ENCODE assay signal across 12 cellular contexts in the genomic region with DNA sequence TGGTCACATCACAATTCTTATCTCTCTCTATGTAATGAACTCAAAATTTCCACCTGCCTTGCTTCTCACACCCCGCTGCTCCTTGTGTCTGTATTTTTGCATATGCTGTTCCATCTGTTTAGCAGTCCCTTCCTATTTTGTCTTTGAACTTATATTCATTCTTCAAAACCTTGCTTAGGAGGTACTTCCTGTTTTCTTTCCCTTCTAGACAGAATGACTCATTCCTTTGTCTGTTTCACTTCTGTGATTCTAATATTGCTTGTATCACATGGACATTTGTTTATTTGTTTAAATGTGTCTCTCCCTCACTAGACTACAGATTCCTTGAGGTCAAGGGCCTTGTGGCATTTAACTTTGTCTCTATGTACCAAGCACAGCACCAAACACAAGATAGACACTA.
DNase-seq lines count a peak whose midpoint lies in the region; ATAC-seq, FAIRE-seq and TF ChIP-seq lines count a peak whose summit lies in the region.
"Had no signal": no experiment of that assay in that cellular context is flagged by ENCODE, and none has a peak within 500 bp of the region (broad histone marks: within the 10 kb centered on the region; RNA-seq: fewer than 3 reads in every experiment).

No MANE protein-coding gene starts in this region.

- no peaks in the 10 kb centered on the region for H3K9me3 ChIP-seq in A549
- H3K9me3 ChIP-seq in naive thymus-derived CD4-positive, alpha-beta T cell (ENCODE audit: control insufficient read depth in 2 of 3, low read length in 3 of 3) = no peaks in the 10 kb centered on the region
- H3K9me3 ChIP-seq in WERI-Rb-1 (ENCODE audit: severe bottlenecking) = no peaks in the 10 kb centered on the region
- H3K9me3 ChIP-seq in Peyer's patch = no peaks in the 10 kb centered on the region

- H3K4me3 ChIP-seq in A549 (no peak overlapping the region), WERI-Rb-1 (ENCODE audit: low read depth, low read length) (no peak overlapping the region), Peyer's patch (no peak overlapping the region)
- H3K4me3 ChIP-seq in naive thymus-derived CD4-positive, alpha-beta T cell (ENCODE audit: low read length) = no peak overlapping the region

- no peak for TF ChIP-seq POLR2A in A549 (IDR thresholded peaks at IDR 0.05; ENCODE audit: low read length)
- TF ChIP-seq POLR2A in Peyer's patch (IDR thresholded peaks at IDR 0.05) = no peak

- intact Hi-C loops in naive thymus-derived CD4-positive, alpha-beta T cell (cut with micrococcal nuclease) = no loop called here

- no peak overlapping the region for H3K27ac Mint-ChIP-seq in naive thymus-derived CD4-positive, alpha-beta T cell
- H3K27ac Mint-ChIP-seq in natural killer cell treated with Interleukin-12 subunit alpha and Interleukin-12 subunit beta and Interleukin-15 and Interleukin-18, amount 100 ng/mL, for 72 hours = no peak overlapping the region
- H3K27ac Mint-ChIP-seq: activated naive CD8-positive, alpha-beta T cell treated with anti-CD3 and anti-CD28 coated beads, Interleukin-2, amount 10 ng/mL, durations not matched to agents 7 days and 5 days; WTC11 had no signal

- DNase-seq in A549 (ENCODE audit: low read depth in 1 of 2, low spot score in 1 of 2) (peak in 1 of 2 experiments; percentile 7), RPMI7951 (ENCODE audit: low read depth) (peak; percentile 11), WERI-Rb-1 (no peak), Peyer's patch (no peak)
- DNase-seq in naive thymus-derived CD4-positive, alpha-beta T cell = no peak
- DNase-seq in natural killer cell treated with Interleukin-12 subunit alpha and Interleukin-12 subunit beta and Interleukin-15 and Interleukin-18, amount 100 ng/mL, for 72 hours (ENCODE audit: low spot score) = no peak
- DNase-seq: activated naive CD8-positive, alpha-beta T cell treated with anti-CD3 and anti-CD28 coated beads, Interleukin-2, amount 10 ng/mL, durations not matched to agents 7 days and 5 days; NCI-H345; stimulated activated naive CD4-positive, alpha-beta T cell treated with Interleukin-2 at 50 U/mL for 16 hours had no signal

- 2% methylated on average over 1 of the region's 1 CpG for WGBS in A549 (ENCODE audit: missing lambda C conversion rate)

- no peaks in the 10 kb centered on the region for H3K36me3 ChIP-seq in naive thymus-derived CD4-positive, alpha-beta T cell (ENCODE audit: control insufficient read depth in 2 of 3, insufficient read depth in 3 of 3, low read length in 3 of 3)
- H3K36me3 ChIP-seq in WERI-Rb-1 (no peaks in the 10 kb centered on the region), Peyer's patch (no peaks in the 10 kb centered on the region)

- TF ChIP-seq CTCF in A549 (IDR thresholded peaks at IDR 0.05) (no peak), WERI-Rb-1 (IDR thresholded peaks at IDR 0.05; ENCODE audit: low read depth, low read length) (no peak), Peyer's patch (IDR thresholded peaks at IDR 0.05) (no peak)

- POLR2A ChIA-PET in A549 (lab: Yijun Ruan, JAX) = no interaction called here
- POLR2A ChIA-PET in naive thymus-derived CD4-positive, alpha-beta T cell (lab: Charles Lee) = no interaction called here

- H3K36me3 Mint-ChIP-seq in naive thymus-derived CD4-positive, alpha-beta T cell = no peaks in the 10 kb centered on the region
- H3K36me3 Mint-ChIP-seq in natural killer cell treated with Interleukin-12 subunit alpha and Interleukin-12 subunit beta and Interleukin-15 and Interleukin-18, amount 100 ng/mL, for 72 hours = no peaks in the 10 kb centered on the region
- H3K36me3 Mint-ChIP-seq: activated naive CD8-positive, alpha-beta T cell treated with anti-CD3 and anti-CD28 coated beads, Interleukin-2, amount 10 ng/mL, durations not matched to agents 7 days and 5 days; WTC11 had no signal

- H3K4me1 ChIP-seq in A549 (no peaks in the 10 kb centered on the region), Peyer's patch (no peaks in the 10 kb centered on the region)
- H3K4me1 ChIP-seq in naive thymus-derived CD4-positive, alpha-beta T cell (ENCODE audit: control insufficient read depth in 2 of 2, insufficient read depth in 2 of 2, low read length in 2 of 2) = no peaks in the 10 kb centered on the region

- no peak overlapping the region for H3K4me3 Mint-ChIP-seq in naive thymus-derived CD4-positive, alpha-beta T cell
- H3K4me3 Mint-ChIP-seq in natural killer cell treated with Interleukin-12 subunit alpha and Interleukin-12 subunit beta and Interleukin-15 and Interleukin-18, amount 100 ng/mL, for 72 hours = no peak overlapping the region
- H3K4me3 Mint-ChIP-seq: activated naive CD8-positive, alpha-beta T cell treated with anti-CD3 and anti-CD28 coated beads, Interleukin-2, amount 10 ng/mL, durations not matched to agents 7 days and 5 days; WTC11 had no signal

- no peak for TF ChIP-seq RAD21 in A549 (conservative IDR thresholded peaks at IDR 0.05 in 1 of 2, IDR thresholded peaks at IDR 0.05 in 1 of 2)

- CTCF ChIA-PET in A549 (lab: Yijun Ruan, JAX) = no interaction called here
- CTCF ChIA-PET in naive thymus-derived CD4-positive, alpha-beta T cell (lab: Charles Lee) = no interaction called here

- FAIRE-seq in A549 (lab: Jason Lieb, UNC) = no peak

- H3K27ac ChIP-seq in A549 (no peak overlapping the region), WERI-Rb-1 (no peak overlapping the region), Peyer's patch (no peak overlapping the region)
- no peak overlapping the region for H3K27ac ChIP-seq in naive thymus-derived CD4-positive, alpha-beta T cell (ENCODE audit: low read depth, low read length)

- no peak for ATAC-seq in A549
- ATAC-seq in GM19351 (IDR thresholded peaks at IDR 0.05; ENCODE audit: unreplicated experiment) = peak; percentile 91
- peak; percentile 85 for ATAC-seq in HG03103 (IDR thresholded peaks at IDR 0.05; ENCODE audit: low read depth, unreplicated experiment)
- no peak for ATAC-seq in naive thymus-derived CD4-positive, alpha-beta T cell
- ATAC-seq in natural killer cell treated with Interleukin-12 subunit alpha and Interleukin-12 subunit beta and Interleukin-15 and Interleukin-18, amount 100 ng/mL, for 72 hours = no peak
- ATAC-seq: WTC11 had no signal

- no peaks in the 10 kb centered on the region for H3K27me3 ChIP-seq in naive thymus-derived CD4-positive, alpha-beta T cell (ENCODE audit: control insufficient read depth in 2 of 2, insufficient read depth in 2 of 2, low read length in 2 of 2)
- no peaks in the 10 kb centered on the region for H3K27me3 ChIP-seq in WERI-Rb-1 (ENCODE audit: insufficient read depth, low read depth, severe bottlenecking)
- no peaks in the 10 kb centered on the region for H3K27me3 ChIP-seq in Peyer's patch

- H3K27me3 Mint-ChIP-seq in naive thymus-derived CD4-positive, alpha-beta T cell = no peaks in the 10 kb centered on the region
- no peaks in the 10 kb centered on the region for H3K27me3 Mint-ChIP-seq in natural killer cell treated with Interleukin-12 subunit alpha and Interleukin-12 subunit beta and Interleukin-15 and Interleukin-18, amount 100 ng/mL, for 72 hours
- H3K27me3 Mint-ChIP-seq: activated naive CD8-positive, alpha-beta T cell treated with anti-CD3 and anti-CD28 coated beads, Interleukin-2, amount 10 ng/mL, durations not matched to agents 7 days and 5 days had no signal

- peaks cover 0 to 19% (median 4%) of the 10 kb centered on the region in 11 donors for H3K9me3 Mint-ChIP-seq in naive thymus-derived CD4-positive, alpha-beta T cell
- peaks cover 12% of the 10 kb centered on the region for H3K9me3 Mint-ChIP-seq in natural killer cell treated with Interleukin-12 subunit alpha and Interleukin-12 subunit beta and Interleukin-15 and Interleukin-18, amount 100 ng/mL, for 72 hours

- TF ChIP-seq EP300 in A549 (IDR thresholded peaks at IDR 0.05) = no peak

- peak overlapping the region; percentile 19; the same call in 1 of the 3 replicates for H3K4me2 ChIP-seq in A549

- peaks cover 0 to 3% (median 0%) of the 10 kb centered on the region in 7 donors for H3K4me1 Mint-ChIP-seq in naive thymus-derived CD4-positive, alpha-beta T cell
- no peaks in the 10 kb centered on the region for H3K4me1 Mint-ChIP-seq in natural killer cell treated with Interleukin-12 subunit alpha and Interleukin-12 subunit beta and Interleukin-15 and Interleukin-18, amount 100 ng/mL, for 72 hours (ENCODE audit: low read depth in 2 of 2)

TF ChIP-seq in A549, 52 proteins besides CTCF, POLR2A, EP300 and RAD21:
- TF ChIP-seq SMC3 (IDR thresholded peaks at IDR 0.05) = no peak
- TF ChIP-seq FOSL2 (IDR thresholded peaks at IDR 0.05) = no peak
- peak; percentile 17; the same call in 1 of the 2 replicates for TF ChIP-seq FOSL2 (CRISPR knock-in tag; IDR thresholded peaks at IDR 0.05)

Comparison
In these comparisons a context has a peak if more than half of its experiments do, and no peak if none do; other contexts are left out.
1. ATAC-seq: peak in GM19351 (single experiment) and HG03103 (single experiment); none in A549 (0 of 2), naive thymus-derived CD4-positive, alpha-beta T cell (single experiment) and natural killer cell treated with Interleukin-12 subunit alpha and Interleukin-12 subunit beta and Interleukin-15 and Interleukin-18, amount 100 ng/mL, for 72 hours (0 of 2).